In the genomic region with DNA sequence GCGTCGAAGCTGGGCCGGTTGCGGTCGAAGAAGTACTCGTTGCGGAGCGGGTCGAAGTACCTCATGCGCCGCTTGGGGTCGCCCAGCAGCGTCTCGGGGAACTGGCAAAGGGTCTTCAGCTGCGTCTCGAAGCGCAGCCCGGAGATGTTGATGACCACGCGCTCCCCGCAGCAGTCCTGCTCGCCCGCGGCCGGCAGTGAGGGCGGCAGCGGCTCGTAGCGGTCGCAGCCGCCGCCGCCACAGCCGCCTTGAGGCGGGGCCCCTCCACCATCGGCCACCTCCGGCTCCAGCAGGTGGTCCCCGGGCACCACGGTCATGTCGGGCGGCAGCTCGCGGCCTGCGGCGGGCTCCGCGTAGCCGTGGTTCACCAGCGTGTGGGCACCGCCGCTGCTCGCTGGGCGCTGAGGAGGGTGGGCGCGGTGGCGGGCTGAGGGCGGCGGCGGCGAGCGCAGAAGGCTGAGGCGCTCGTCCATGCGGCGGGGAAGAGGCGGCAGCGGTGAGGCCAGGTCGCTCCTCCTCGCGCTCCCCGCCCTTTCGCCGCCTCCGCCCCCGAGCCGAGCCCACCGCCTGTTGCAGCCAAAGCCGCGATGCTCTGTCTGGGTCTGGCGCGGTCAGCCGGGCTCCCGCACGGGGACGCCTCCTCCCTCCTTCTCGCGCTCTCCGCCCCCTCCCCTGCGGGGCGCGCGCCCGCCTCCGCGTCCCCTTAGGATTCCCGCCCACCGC, we compare ENCODE assay signal across 8 cellular contexts. TPM values are rescaled to one million over a fixed set of nuclear protein-coding genes. Genes with fewer than 3 reads are reported as not detected.
DNase-seq lines count a peak whose midpoint lies in the region; ATAC-seq, FAIRE-seq and TF ChIP-seq lines count a peak whose summit lies in the region.

TSS of gene KCNA3 (minus strand) at position 604 of the 723 bp plus-strand sequence. CDS start at position 473, 131 bp downstream.

- peaks cover 52% of the 10 kb centered on the region for H3K4me1 Mint-ChIP-seq in T-helper 17 cell

- no peak for TF ChIP-seq RAD21 in GM12878 (IDR thresholded peaks at IDR 0.05; ENCODE audit: insufficient read depth, low read depth, low read length)

- H3K4me1 ChIP-seq in GM12878 (ENCODE audit: control insufficient read depth, insufficient read depth, low read length) (peaks cover 29% of the 10 kb centered on the region), right lobe of liver (peaks cover 0 to 11% (median 2%) of the 10 kb centered on the region in 4 donors)

- in situ Hi-C loops in GM12878 (cut with MboI), result no loop called here

- peak; percentile 36 for ATAC-seq in HG03175 (IDR thresholded peaks at IDR 0.05; ENCODE audit: unreplicated experiment)
- peak; percentile 33 for ATAC-seq in T-helper 17 cell
- ATAC-seq in GM12878, result peak; percentile 71
- ATAC-seq in right lobe of liver, result peak; percentile 58 to 78 (median 72)

- peaks cover 11% of the 10 kb centered on the region for H3K36me3 Mint-ChIP-seq in T-helper 17 cell (ENCODE audit: low read depth)

- CTCF ChIA-PET in GM12878 (lab: Yijun Ruan, JAX), result interaction anchor here (1.2 kb wide), 1 partner anchor 40 kb away, joined by 3 read pairs; no protein-coding TSS in a partner anchor

- no peaks in the 10 kb centered on the region for H3K9me3 ChIP-seq in T-helper 17 cell (ENCODE audit: control insufficient read depth, low read length, poor library complexity, severe bottlenecking)
- no peaks in the 10 kb centered on the region; the same call in 2 of the 3 replicates for H3K9me3 ChIP-seq in GM12878 (replicated peaks; ENCODE audit: control insufficient read depth, insufficient read depth, low read length)
- H3K9me3 ChIP-seq in right lobe of liver, result no peaks in the 10 kb centered on the region

- H3K27ac ChIP-seq in GM12878 (ENCODE audit: control insufficient read depth, insufficient read depth) (no peak within 1 kb of the TSS), right lobe of liver (peak within 1 kb of the TSS in 2 of 3 donors; percentile 6 to 37)

- no peaks in the 10 kb centered on the region for H3K36me3 ChIP-seq in GM12878 (ENCODE audit: control insufficient read depth in 2 of 2, insufficient read depth in 2 of 2, low read length in 1 of 2)
- no peaks in the 10 kb centered on the region for H3K36me3 ChIP-seq in right lobe of liver

- H3K4me3 Mint-ChIP-seq in T-helper 17 cell, result peak within 1 kb of the TSS; percentile 100

- FAIRE-seq in GM12878 (lab: Jason Lieb, UNC), result no peak

- no peaks in the 10 kb centered on the region for H3K27me3 Mint-ChIP-seq in T-helper 17 cell

- intact Hi-C loops in GM12878 (cut with micrococcal nuclease; ENCODE audit: unreplicated experiment), result no loop called here
- intact Hi-C loops in right lobe of liver (cut with DNase I), result no loop called here

- H4K20me1 ChIP-seq in GM12878 (ENCODE audit: control insufficient read depth, insufficient read depth), result no peaks in the 10 kb centered on the region

- SMC1A ChIA-PET in GM12878 (lab: Charles Lee; ENCODE audit: uncharacterized antibody, unreplicated experiment), result no interaction called here

- under 1% methylated on average over 70 of the region's 97 CpGs for WGBS in GM12878 (ENCODE audit: insufficient coverage, insufficient replicate concordance, low lambda C conversion rate, missing lambda C conversion rate)
- 0% methylated on average over 17 of the region's 97 CpGs for WGBS in right lobe of liver (ENCODE audit: insufficient coverage, low coverage, low lambda C conversion rate, missing lambda C conversion rate)

- H3K79me2 ChIP-seq in GM12878 (ENCODE audit: control insufficient read depth, insufficient read depth, low read length), result peaks cover 6% of the 10 kb centered on the region

- H3K9ac ChIP-seq in GM12878 (ENCODE audit: control insufficient read depth, insufficient read depth, low read length), result peak within 1 kb of the TSS; percentile 40

- DNase-seq in DMS114 treated with DMSO at 0.1 percent for 48 hours (lab: John Stamatoyannopoulos, UW; ENCODE audit: unreplicated experiment) (peak; percentile 44), T-helper 17 cell (peak; percentile 47 to 65 (median 63)), GM12878 (ENCODE audit: low read depth, low spot score) (no peak), right lobe of liver (peak in 2 of 3 donors; percentile 44 to 61), T1000 (lab: John Stamatoyannopoulos, UW) (no peak), foreskin melanocyte (no peak)
- peak; percentile 53 to 56 (median 55) for DNase-seq in stimulated activated CD4-positive, alpha-beta T cell treated with anti-CD3 and anti-CD28 coated beads, TNF-alpha, amount 100 ng/mL, for 4 hours (ENCODE audit: low read depth in 3 of 3)

- peak within 1 kb of the TSS; percentile 99 for H3K4me2 ChIP-seq in GM12878 (ENCODE audit: control insufficient read depth, insufficient read depth)

- RAD21 ChIA-PET in GM12878 (lab: Charles Lee; ENCODE audit: unreplicated experiment), result no interaction called here

- peak within 1 kb of the TSS; percentile 79 for H2AFZ ChIP-seq in GM12878 (ENCODE audit: control insufficient read depth, low read depth, low read length)

- POLR2A ChIA-PET in GM12878 (lab: Charles Lee), result no interaction called here

- no peak for TF ChIP-seq EP300 in GM12878 (IDR thresholded peaks at IDR 0.05; ENCODE audit: borderline replicate concordance in 1 of 2, control insufficient read depth in 1 of 2, low read depth in 2 of 2, low read length in 2 of 2)

- BruUV-seq in GM12878 (replicated peaks; lab: Mats Ljungman, UMichigan), result no TSS peak

- H3K4me3 ChIP-seq in GM12878, result peak within 1 kb of the TSS; percentile 64
- peak within 1 kb of the TSS; percentile 29 to 50 (median 32) for H3K4me3 ChIP-seq in right lobe of liver

- TF ChIP-seq POLR2A in GM12878 (IDR thresholded peaks at IDR 0.05; ENCODE audit: low read depth, low read length) (peak; percentile 48; the same call in 1 of the 2 replicates), right lobe of liver (IDR thresholded peaks at IDR 0.05) (no peak)

- H3K27me3 ChIP-seq in GM12878 (replicated peaks in 1 of 2; ENCODE audit: control insufficient read depth in 2 of 2, insufficient read depth in 2 of 2, low read length in 1 of 2), result peaks cover 0 to 4% of the 10 kb centered on the region in 2 experiments; a peak in 2 of 4 replicates
- H3K27me3 ChIP-seq in right lobe of liver, result peaks cover 0 to 19% of the 10 kb centered on the region in 2 donors

- no peak; a peak in 2 of 6 replicates for TF ChIP-seq CTCF in GM12878 (IDR thresholded peaks at IDR 0.05 in 2 of 3, conservative IDR thresholded peaks at IDR 0.05 in 1 of 3; ENCODE audit: control insufficient read depth in 2 of 3, extremely low read depth in 1 of 3, insufficient read depth in 1 of 3, low read depth in 3 of 3, low read length in 3 of 3)
- TF ChIP-seq CTCF in right lobe of liver (IDR thresholded peaks at IDR 0.05), result no peak

- peak within 1 kb of the TSS; percentile 89 for H3K27ac Mint-ChIP-seq in T-helper 17 cell

TF ChIP-seq in GM12878, 131 proteins besides CTCF, POLR2A, EP300 and RAD21 (continues in another document):
- TF ChIP-seq GATAD2B (conservative IDR thresholded peaks at IDR 0.05; ENCODE audit: low read depth) (peak; percentile 62; the same call in 1 of the 2 replicates), IKZF1 (conservative IDR thresholded peaks at IDR 0.05) (peak; percentile 43; the same call in 1 of the 2 replicates), MAX (IDR thresholded peaks at IDR 0.05; ENCODE audit: low read depth, low read length) (peak; percentile 9; the same call in 1 of the 2 replicates), DPF2 (IDR thresholded peaks at IDR 0.05) (peak; percentile 59)

RNA-seq across cellular contexts. Expression of gene KCNA3, which starts in this region (rescaled TPM):
- total RNA-seq in T-helper 17 cell (100 to 1,000 TPM; 114 to 115 TPM), GM12878 (2014; rRNA removed) (2.3 and 2.5 TPM in 2 replicates), GM12878 (2014; rRNA removed; fragmentation: Illumina TruSeq; extraction: Trizol) (1.7 TPM in 2 replicates), GM12878 (2021) (3.1 and 3.3 TPM in 2 replicates), right lobe of liver (1 to 10 TPM in 1 of 6 experiments, under 1 TPM in 5; 0.09 to 1.2 (median 0.45) TPM)
- 5.5 and 5.9 TPM in 2 replicates for total RNA-seq in GM12878 (2013; cell fraction: nucleolus; rRNA removed)
- 0.89 TPM for polyA plus RNA-seq in GM12878 (2011; ENCODE audit: low read depth)
- polyA plus RNA-seq in GM12878 (2011; rRNA removed) (0.30 and 0.53 TPM in 2 replicates), GM12878 (2014; fragmentation: Illumina TruSeq; extraction: Trizol) (1.4 and 1.7 TPM in 2 replicates), GM12878 (2014; fragmentation: Nextera tagmentation; extraction: Ambion mirVana) (under 1 TPM; 0.10 to 0.26 TPM), GM12878 (2014; rRNA removed) (1.6 and 1.9 TPM in 2 replicates), GM12878 (2016; fragmentation: Nextera tagmentation; extraction: Ambion mirVana) (1 to 10 TPM; 1.6 to 1.7 TPM)
- 0.45 and 0.46 TPM in 2 replicates for polyA plus RNA-seq in GM12878 (2011; cell fraction: cytosol; rRNA removed)
- polyA plus RNA-seq in GM12878 (2011; cell fraction: nucleus; rRNA removed), result 0.57 and 0.75 TPM in 2 replicates
- 1.0 and 1.6 TPM in 2 replicates for polyA plus RNA-seq in GM12878 (2012)
- 1.8 and 2.3 TPM in 2 replicates for polyA minus RNA-seq in GM12878 (2011; rRNA and poly(A)+ RNA removed)
- 0.83 TPM in 1 of 2 replicates, not detected in the other for polyA minus RNA-seq in GM12878 (2011; cell fraction: cytosol; rRNA and poly(A)+ RNA removed)
- 1.8 and 3.3 TPM in 2 replicates for polyA minus RNA-seq in GM12878 (2011; cell fraction: nucleus; rRNA and poly(A)+ RNA removed)

Comparison
In these comparisons a context has a peak if more than half of its experiments do, and no peak if none do; other contexts are left out.
1. RNA of gene KCNA3 (total RNA-seq): 114 to 115 TPM in T-helper 17 cell; 1.7 to 5.9 TPM in GM12878 and 0.09 to 1.2 TPM in right lobe of liver; every median in the first group is over 10 times any median in the second.
2. DNase-seq: peak in DMS114 treated with DMSO at 0.1 percent for 48 hours (single experiment), T-helper 17 cell (3 of 3), right lobe of liver (2 of 3) and stimulated activated CD4-positive, alpha-beta T cell treated with anti-CD3 and anti-CD28 coated beads, TNF-alpha, amount 100 ng/mL, for 4 hours (3 of 3); none in GM12878 (single experiment), T1000 (single experiment) and foreskin melanocyte (single experiment).
3. Peak in every context shown above with its lines, with median percentiles within 50 percentile points of each other: ATAC-seq.